Comparison of ENCODE assay signal across 7 cellular contexts in the genomic region with DNA sequence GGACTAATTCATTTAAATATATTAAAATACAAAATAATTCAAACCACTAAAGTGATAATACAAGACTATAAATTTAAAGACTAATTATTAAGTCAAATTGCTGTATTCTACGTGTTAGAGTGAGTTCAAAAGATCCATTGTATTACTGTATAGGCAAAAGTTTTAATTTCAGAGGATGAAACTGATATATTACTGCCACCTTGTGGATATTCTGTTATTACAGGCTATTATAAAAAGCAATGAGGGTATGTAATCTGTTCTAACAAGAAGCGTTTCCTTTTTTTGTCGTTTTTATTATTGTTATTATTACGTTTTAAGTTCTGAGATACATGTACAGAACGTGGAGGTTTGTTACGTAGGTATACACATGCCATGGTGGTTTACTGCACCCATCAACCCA.
DNase-seq lines count a peak whose midpoint lies in the region; ATAC-seq and TF ChIP-seq lines count a peak whose summit lies in the region.
"Not testable (repeated sequence)": the region's sequence is repeated elsewhere in the genome, so short reads cannot be mapped to it uniquely, and the experiment has no call there.

No MANE protein-coding gene starts in this region.

- not testable (repeated sequence) for H3K4me2 ChIP-seq in DND-41 (ENCODE audit: insufficient read depth, low read length)

- H3K4me1 ChIP-seq in DND-41 (ENCODE audit: insufficient read depth, low read length); adipocyte (ENCODE audit: control insufficient read depth, insufficient read depth, low read length): not testable (repeated sequence)

- DNase-seq in AG09319 (ENCODE audit: extremely low read depth, low read depth); DND-41; LNCaP clone FGC (ENCODE audit: low read depth); glutamatergic neuron; retinal pigment epithelial cell (ENCODE audit: low read depth): not testable (repeated sequence)
- DNase-seq in SK-MEL-5 (ENCODE audit: low read depth, low spot score) (peak; percentile 1), adipocyte (ENCODE audit: low read depth) (peak; percentile 1)

- H3K27ac Mint-ChIP-seq in glutamatergic neuron (ENCODE audit: unreplicated experiment): not testable (repeated sequence)

- not testable (repeated sequence) for H3K27me3 ChIP-seq in DND-41 (ENCODE audit: insufficient read depth, low read length, poor library complexity); adipocyte (replicated peaks; ENCODE audit: control insufficient read depth, insufficient read depth, low read length)

- not testable (repeated sequence) for H3K9me3 Mint-ChIP-seq in glutamatergic neuron (ENCODE audit: unreplicated experiment)

- not testable (repeated sequence) for H3K4me1 Mint-ChIP-seq in glutamatergic neuron (ENCODE audit: low read depth, unreplicated experiment)

- not testable (repeated sequence) for ATAC-seq in DND-41 (ENCODE audit: insufficient read depth, low read depth)

- not testable (repeated sequence) for H3K36me3 Mint-ChIP-seq in glutamatergic neuron (ENCODE audit: unreplicated experiment)

- not testable (repeated sequence) for H3K4me3 ChIP-seq in DND-41 (ENCODE audit: low read depth in 1 of 2, low read length in 2 of 2); LNCaP clone FGC (ENCODE audit: low read depth, low read length); adipocyte (ENCODE audit: low read length); retinal pigment epithelial cell (ENCODE audit: low read length)

- in situ Hi-C loops in SK-MEL-5 (cut with HindIII; ENCODE audit: low pct_unique_long_range_greater_than_20kb, low sequenced_read_pairs): not testable (repeated sequence)

- H3K9ac ChIP-seq in DND-41 (ENCODE audit: low read depth, low read length); adipocyte (ENCODE audit: low read length): not testable (repeated sequence)

- not testable (repeated sequence) for H3K27ac ChIP-seq in DND-41 (ENCODE audit: low read length)

- H3K27me3 Mint-ChIP-seq in glutamatergic neuron (ENCODE audit: unreplicated experiment): not testable (repeated sequence)

- peak; percentile 3; the same call in 1 of the 2 replicates for TF ChIP-seq CTCF in AG09319 (IDR thresholded peaks at IDR 0.05; ENCODE audit: low read depth, low read length)
- peak; percentile 39 for TF ChIP-seq CTCF in DND-41 (IDR thresholded peaks at IDR 0.05; ENCODE audit: borderline replicate concordance, extremely low read depth, low read length, poor library complexity, severe bottlenecking)
- TF ChIP-seq CTCF in LNCaP clone FGC (IDR thresholded peaks at IDR 0.05; ENCODE audit: control insufficient read depth, extremely low read depth, insufficient read depth): 0 out of 2 replicates have a peak, but pooled peaks have one; percentile 3
- peak; percentile 42 for TF ChIP-seq CTCF in glutamatergic neuron (IDR thresholded peaks at IDR 0.05; ENCODE audit: partially characterized antibody, unreplicated experiment)
- TF ChIP-seq CTCF in retinal pigment epithelial cell (conservative IDR thresholded peaks at IDR 0.05; ENCODE audit: low read depth, low read length): peak; percentile 1

- not testable (repeated sequence) for H2AFZ ChIP-seq in DND-41 (ENCODE audit: low read depth, low read length)

- H3K79me2 ChIP-seq in DND-41 (ENCODE audit: insufficient read depth, low read length): not testable (repeated sequence)

- H3K9me3 ChIP-seq in DND-41 (ENCODE audit: insufficient read depth, low read length, severe bottlenecking); adipocyte (ENCODE audit: control insufficient read depth, low read length): not testable (repeated sequence)

- H3K36me3 ChIP-seq in DND-41 (ENCODE audit: insufficient read depth, low read length); adipocyte (ENCODE audit: control insufficient read depth, insufficient read depth, low read length, severe bottlenecking): not testable (repeated sequence)

- not testable (repeated sequence) for H3K4me3 Mint-ChIP-seq in glutamatergic neuron (ENCODE audit: unreplicated experiment)

- H4K20me1 ChIP-seq in DND-41 (ENCODE audit: insufficient read depth, low read length): not testable (repeated sequence)
